ENCODE assay signal across 9 cellular contexts in the genomic region with DNA sequence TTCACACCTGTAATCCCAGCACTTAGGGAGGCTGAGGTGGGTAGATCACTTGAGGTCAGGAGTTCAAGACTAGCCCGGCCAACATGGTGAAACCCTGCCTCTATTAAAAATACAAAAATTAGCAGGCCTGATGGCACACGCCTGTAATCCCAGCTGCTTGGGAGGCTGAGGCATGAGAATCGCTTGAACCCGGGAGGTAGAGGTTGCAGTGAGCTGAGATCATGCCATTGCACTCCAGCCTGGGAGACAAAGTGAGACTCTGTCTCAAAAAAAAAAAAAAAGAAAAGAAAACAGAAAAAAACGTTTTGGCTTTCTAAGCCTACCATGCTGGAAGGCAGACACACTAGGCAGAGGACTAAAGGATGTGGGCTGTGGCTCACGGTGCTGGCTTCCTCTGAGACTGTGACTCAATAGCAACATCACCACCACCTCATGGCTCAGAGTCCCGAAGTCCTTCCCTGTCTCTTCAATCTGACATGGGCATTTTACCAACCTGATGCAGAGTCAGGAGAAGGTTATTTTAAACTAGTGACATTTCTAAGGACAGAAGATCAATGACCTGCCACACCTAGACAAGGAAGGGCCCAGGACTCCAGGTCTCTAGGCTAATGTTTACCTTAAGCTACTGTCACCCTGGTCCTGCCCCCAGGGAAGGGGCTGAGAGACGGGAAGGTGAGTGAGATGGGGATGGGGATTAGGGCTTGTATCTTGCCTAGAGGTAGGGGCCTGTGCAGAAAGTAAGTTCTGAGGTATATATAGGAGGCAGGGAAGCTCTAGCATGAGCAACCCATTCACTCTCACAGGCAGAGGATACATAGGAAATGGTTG. TPM values are rescaled to one million over a fixed set of nuclear protein-coding genes. Genes with fewer than 3 reads are reported as not detected.
DNase-seq lines count a peak whose midpoint lies in the region.
"Had no signal": no experiment of that assay in that cellular context is flagged by ENCODE, and none has a peak within 500 bp of the region (broad histone marks: within the 10 kb centered on the region; RNA-seq: fewer than 3 reads in every experiment).

No MANE protein-coding gene starts in this region.

- DNase-seq in activated gamma-delta T cell treated with Interleukin-2 at 50 U/mL for 16 hours (peak; percentile 78), activated gamma-delta T cell (lab: John Stamatoyannopoulos, UW) (no peak), fibroblast of peridontal ligament (ENCODE audit: extremely low read depth) (peak; percentile 59), NCI-H2227 (lab: John Stamatoyannopoulos, UW; ENCODE audit: unreplicated experiment) (no peak), Ammon's horn (ENCODE audit: low spot score) (no peak)
- peak; percentile 57 for DNase-seq in activated CD8-positive, alpha-beta memory T cell treated with anti-CD3 and anti-CD28 coated beads, Interleukin-2, amount 50 U/mL, for 24 hours (ENCODE audit: extremely low read depth)
- peak; percentile 56 to 81 for DNase-seq in stimulated activated CD4-positive, alpha-beta T cell treated with anti-CD3 and anti-CD28 coated beads, Interleukin-4, amount 100 ng/mL, for 4 hours

- H3K36me3 Mint-ChIP-seq in IgD-negative memory B cell = no peaks in the 10 kb centered on the region

- H3K4me1 Mint-ChIP-seq in IgD-negative memory B cell = peaks cover 7 to 13% (median 9%) of the 10 kb centered on the region in 3 donors

- peak overlapping the region in 1 of 4 donors; percentile 60 for H3K4me3 Mint-ChIP-seq in IgD-negative memory B cell

- H3K27ac Mint-ChIP-seq in IgD-negative memory B cell = peak overlapping the region in 2 of 3 donors; percentile 46 to 77

- H3K27me3 Mint-ChIP-seq in IgD-negative memory B cell = peaks cover 1% of the 10 kb centered on the region

- H3K9me3 Mint-ChIP-seq in IgD-negative memory B cell = no peaks in the 10 kb centered on the region

RNA-seq across cellular contexts. Expression of a gene that starts 3.7 kb away (rescaled TPM):
- not detected for polyA plus RNA-seq in IgD-negative memory B cell

RNA-seq across cellular contexts. Expression of a gene that starts 12.0 kb away (rescaled TPM):
- polyA plus RNA-seq in IgD-negative memory B cell = not detected
- polyA plus RNA-seq: AG04450 had no signal

RNA-seq across cellular contexts. Expression of a gene that starts 19.5 kb away (rescaled TPM):
- 5.1 TPM for polyA plus RNA-seq in IgD-negative memory B cell

RNA-seq across cellular contexts. Expression of a gene that starts 23.8 kb away (rescaled TPM):
- 3.8 TPM for polyA plus RNA-seq in IgD-negative memory B cell

RNA-seq across cellular contexts. Expression of a gene that starts 54.9 kb away (rescaled TPM):
- polyA plus RNA-seq in IgD-negative memory B cell = 4.7 TPM

Comparison
In these comparisons a context has a peak if more than half of its experiments do, and no peak if none do; other contexts are left out.
1. DNase-seq: peak in activated gamma-delta T cell treated with Interleukin-2 at 50 U/mL for 16 hours (single experiment), activated CD8-positive, alpha-beta memory T cell treated with anti-CD3 and anti-CD28 coated beads, Interleukin-2, amount 50 U/mL, for 24 hours (single experiment), fibroblast of peridontal ligament (single experiment) and stimulated activated CD4-positive, alpha-beta T cell treated with anti-CD3 and anti-CD28 coated beads, Interleukin-4, amount 100 ng/mL, for 4 hours (2 of 2); none in activated gamma-delta T cell (single experiment), NCI-H2227 (single experiment) and Ammon's horn (single experiment).